In the genomic region with DNA sequence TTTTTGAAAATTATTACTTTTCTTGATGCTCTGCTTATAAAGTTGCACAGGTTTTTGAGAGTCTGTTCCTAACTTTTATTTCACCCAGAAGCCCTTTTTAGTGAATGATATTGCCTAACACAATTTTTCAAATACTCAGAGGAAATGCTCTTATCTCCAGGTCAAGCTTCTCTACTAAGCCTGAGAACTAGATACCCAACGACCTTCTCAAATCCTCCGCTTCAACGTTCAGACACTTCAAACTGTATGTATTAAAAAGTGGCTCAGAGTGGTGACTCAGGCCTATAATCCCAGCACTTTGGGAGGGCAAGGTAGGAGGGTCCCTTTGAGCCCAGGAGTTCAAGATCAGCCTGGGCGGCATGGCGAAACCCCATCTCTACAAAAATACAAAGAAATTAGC, we compare ENCODE assay signal across 23 cellular contexts.
"Had no signal": no experiment of that assay in that cellular context is flagged by ENCODE, and none has a peak within 500 bp of the region (broad histone marks: within the 10 kb centered on the region; RNA-seq: fewer than 3 reads in every experiment).

No MANE protein-coding gene starts in this region.

- ATAC-seq: left ventricle myocardium superior; mucosa of descending colon; right lobe of liver; stimulated activated effector memory CD8-positive, alpha-beta T cell treated with anti-CD3 and anti-CD28 coated beads, Interleukin-12 subunit alpha, Interleukin-12 subunit beta, amount 100 ng/mL, for 72 hours had no signal

- H3K4me1 ChIP-seq: right lobe of liver, upper lobe of left lung had no signal

- DNase-seq: activated CD4-positive, alpha-beta T cell treated with anti-CD3 and anti-CD28 coated beads for 1 hour; activated CD4-positive, alpha-beta T cell treated with anti-CD3 and anti-CD28 coated beads, Interleukin-2, amount 50 U/mL, for 4 hours; activated CD8-positive, alpha-beta memory T cell treated with anti-CD3 and anti-CD28 coated beads for 24 hours; activated CD8-positive, alpha-beta memory T cell treated with anti-CD3 and anti-CD28 coated beads, Interleukin-2, amount 50 U/mL, for 48 hours; activated effector memory CD4-positive, alpha-beta T cell treated with Interleukin-2 at 50 U/mL for 16 hours; activated naive CD4-positive, alpha-beta T cell treated with anti-CD3 and anti-CD28 coated beads for 36 hours; activated naive CD8-positive, alpha-beta T cell treated with anti-CD3 and anti-CD28 coated beads, Interleukin-2, amount 10 ng/mL, durations not matched to agents 7 days and 5 days; activated T-cell treated with anti-CD3 and anti-CD28 coated beads, Interleukin-2, amount 50 U/mL, for 48 hours; amygdala; effector CD4-positive, alpha-beta T cell; foreskin fibroblast; immature natural killer cell; left ventricle myocardium superior; mammary epithelial cell; mucosa of descending colon; nephron progenitor cell; posterior cingulate gyrus; right lobe of liver; stimulated activated CD4-positive, alpha-beta T cell treated with anti-CD3 and anti-CD28 coated beads, Interleukin-2, amount 100 ng/mL, for 24 hours; upper lobe of left lung had no signal

- H3K27ac Mint-ChIP-seq: activated naive CD4-positive, alpha-beta T cell treated with anti-CD3 and anti-CD28 coated beads for 36 hours; activated naive CD8-positive, alpha-beta T cell treated with anti-CD3 and anti-CD28 coated beads, Interleukin-2, amount 10 ng/mL, durations not matched to agents 7 days and 5 days; nephron progenitor cell; stimulated activated effector memory CD8-positive, alpha-beta T cell treated with anti-CD3 and anti-CD28 coated beads, Interleukin-12 subunit alpha, Interleukin-12 subunit beta, amount 100 ng/mL, for 72 hours had no signal

- H3K27me3 Mint-ChIP-seq: activated naive CD8-positive, alpha-beta T cell treated with anti-CD3 and anti-CD28 coated beads, Interleukin-2, amount 10 ng/mL, durations not matched to agents 7 days and 5 days had no signal

- H3K4me3 ChIP-seq: mucosa of descending colon, right lobe of liver, skin epidermis, upper lobe of left lung had no signal

- H3K4me3 Mint-ChIP-seq: activated naive CD4-positive, alpha-beta T cell treated with anti-CD3 and anti-CD28 coated beads for 36 hours; activated naive CD8-positive, alpha-beta T cell treated with anti-CD3 and anti-CD28 coated beads, Interleukin-2, amount 10 ng/mL, durations not matched to agents 7 days and 5 days; immature natural killer cell; nephron progenitor cell; stimulated activated effector memory CD8-positive, alpha-beta T cell treated with anti-CD3 and anti-CD28 coated beads, Interleukin-12 subunit alpha, Interleukin-12 subunit beta, amount 100 ng/mL, for 72 hours; T-helper 1 cell treated with Interleukin-12 subunit alpha and Interleukin-12 subunit beta and Interleukin-4 antibody, amounts not matched to agents 30 μg/mL and 1 μg/mL, for 36 hours had no signal

- H3K27me3 ChIP-seq: right lobe of liver, upper lobe of left lung had no signal

- H3K27ac ChIP-seq: right lobe of liver, upper lobe of left lung had no signal
